ENCODE assay signal across 7 cellular contexts in the genomic region with DNA sequence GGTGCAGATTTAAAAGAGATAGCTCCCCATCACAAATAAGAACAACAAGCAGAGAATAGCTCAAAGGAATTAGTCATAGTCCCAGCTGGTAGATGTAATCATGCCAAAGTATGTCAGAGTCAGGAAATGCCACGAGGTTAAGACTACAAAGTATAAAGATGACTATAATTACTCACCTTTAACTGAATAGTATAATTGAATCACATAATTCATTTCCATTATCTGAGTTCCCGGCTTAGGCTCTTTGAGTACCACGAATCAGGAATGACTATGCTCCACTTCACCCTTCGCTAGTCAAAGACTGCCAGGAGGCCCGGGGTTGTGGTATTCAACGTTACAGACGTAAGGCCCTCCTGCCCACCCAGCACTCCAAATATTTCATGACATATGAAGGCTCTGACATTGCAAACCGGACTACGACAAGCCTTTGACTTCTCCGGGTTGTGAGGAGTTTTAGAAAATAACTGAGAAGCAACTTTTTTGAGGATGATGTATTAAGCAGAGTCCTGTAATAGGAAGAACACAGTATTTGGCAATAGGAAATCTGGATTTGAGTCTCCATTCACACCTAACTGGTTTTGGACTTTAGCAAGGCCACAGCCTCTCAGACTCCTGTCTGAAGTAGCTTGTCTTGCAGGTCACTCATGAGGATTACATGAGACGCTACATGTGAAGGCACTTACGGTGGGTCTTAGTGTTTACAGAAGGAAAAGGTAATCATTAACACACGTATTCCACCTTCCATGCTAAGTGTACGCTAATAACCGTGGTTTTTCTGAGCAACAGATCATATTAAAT.
DNase-seq lines count a peak whose midpoint lies in the region; ATAC-seq, FAIRE-seq and TF ChIP-seq lines count a peak whose summit lies in the region.

No MANE protein-coding gene starts in this region.

- ATAC-seq in HG03521 (IDR thresholded peaks at IDR 0.05; ENCODE audit: unreplicated experiment) = no peak

- peak; percentile 65 for FAIRE-seq in H54 (lab: Jason Lieb, UNC)

- TF ChIP-seq POLR2A in H54 (IDR thresholded peaks at IDR 0.05; ENCODE audit: low read depth, low read length) = no peak

- peak; percentile 54 for DNase-seq in H54 (ENCODE audit: insufficient read length, low spot score)
- peak; percentile 57 for DNase-seq in SW480 (ENCODE audit: low spot score)
- DNase-seq in fibroblast of peridontal ligament (ENCODE audit: extremely low read depth) = peak; percentile 77
- peak; percentile 38 for DNase-seq in stimulated activated CD4-positive, alpha-beta T cell treated with anti-CD3 and anti-CD28 coated beads, Interleukin-1b, Interleukin-23, amount 100 ng/mL, for 48 hours
- DNase-seq in NCI-H2171 (lab: John Stamatoyannopoulos, UW) = no peak
- DNase-seq in D341Med (ENCODE audit: low spot score) = no peak

Comparison
In these comparisons a context has a peak if more than half of its experiments do, and no peak if none do; other contexts are left out.
1. DNase-seq: peak in H54 (single experiment), SW480 (single experiment), fibroblast of peridontal ligament (single experiment) and stimulated activated CD4-positive, alpha-beta T cell treated with anti-CD3 and anti-CD28 coated beads, Interleukin-1b, Interleukin-23, amount 100 ng/mL, for 48 hours (single experiment); none in NCI-H2171 (single experiment) and D341Med (single experiment).